ENCODE assay signal across 8 cellular contexts in the genomic region with DNA sequence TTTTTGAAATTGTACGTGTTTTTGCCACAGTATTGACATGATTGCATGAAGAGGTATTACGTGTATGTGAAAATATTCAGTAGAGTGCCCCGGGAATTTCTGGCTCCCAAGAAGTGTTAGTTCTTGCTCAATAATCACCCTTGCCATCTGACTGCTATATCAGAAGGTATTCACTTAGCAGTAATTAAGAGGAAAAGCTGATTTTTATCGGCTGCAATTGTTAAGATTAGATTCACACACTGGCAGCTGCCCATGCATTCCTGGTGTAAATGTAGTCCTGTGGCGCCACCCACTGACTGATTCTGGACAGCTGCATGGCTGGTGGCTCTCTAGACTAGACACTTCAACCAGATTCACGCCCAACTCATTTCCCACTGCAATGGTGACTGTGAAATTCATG.
DNase-seq lines count a peak whose midpoint lies in the region; ATAC-seq and TF ChIP-seq lines count a peak whose summit lies in the region.

No MANE protein-coding gene starts in this region.

- WGBS in body of pancreas, 2 donors: 7 to 10% methylated on average over 6 of the region's 6 CpGs

- H3K27me3 ChIP-seq in body of pancreas: no peaks in the 10 kb centered on the region

- no peak overlapping the region for H3K4me3 Mint-ChIP-seq in activated CD8-positive, alpha-beta T cell treated with anti-CD3 and anti-CD28 coated beads for 36 hours
- no peak overlapping the region for H3K4me3 Mint-ChIP-seq in activated CD8-positive, alpha-beta T cell treated with anti-CD3 and anti-CD28 coated beads, Interleukin-2, amount 10 ng/mL, durations not matched to agents 7 days and 5 days

- peak; percentile 42 for DNase-seq in activated CD8-positive, alpha-beta T cell treated with anti-CD3 and anti-CD28 coated beads for 36 hours
- DNase-seq in activated CD8-positive, alpha-beta T cell treated with anti-CD3 and anti-CD28 coated beads, Interleukin-2, amount 10 ng/mL, durations not matched to agents 7 days and 5 days: no peak
- peak; percentile 89 for DNase-seq in NCI-H2171 (lab: John Stamatoyannopoulos, UW)
- peak; percentile 54 to 64 (median 60) for DNase-seq in body of pancreas
- DNase-seq in lung microvascular endothelial cell (ENCODE audit: low read depth in 2 of 2): peak; percentile 1 to 7
- DNase-seq in GOT3 (lab: John Stamatoyannopoulos, UW): no peak

- TF ChIP-seq CTCF in activated CD8-positive, alpha-beta T cell treated with anti-CD3 and anti-CD28 coated beads for 36 hours (IDR thresholded peaks at IDR 0.05): peak; percentile 17
- peak in 5 of 7 experiments; percentile 32 to 49 (median 48) for TF ChIP-seq CTCF in body of pancreas (IDR thresholded peaks at IDR 0.05)

- H3K27ac Mint-ChIP-seq in activated CD8-positive, alpha-beta T cell treated with anti-CD3 and anti-CD28 coated beads for 36 hours: no peak overlapping the region
- H3K27ac Mint-ChIP-seq in activated CD8-positive, alpha-beta T cell treated with anti-CD3 and anti-CD28 coated beads, Interleukin-2, amount 10 ng/mL, durations not matched to agents 7 days and 5 days: no peak overlapping the region

- no peaks in the 10 kb centered on the region for H3K27me3 Mint-ChIP-seq in activated CD8-positive, alpha-beta T cell treated with anti-CD3 and anti-CD28 coated beads for 36 hours
- H3K27me3 Mint-ChIP-seq in activated CD8-positive, alpha-beta T cell treated with anti-CD3 and anti-CD28 coated beads, Interleukin-2, amount 10 ng/mL, durations not matched to agents 7 days and 5 days (ENCODE audit: low read depth): no peaks in the 10 kb centered on the region

- no peak for ATAC-seq in activated CD8-positive, alpha-beta T cell treated with anti-CD3 and anti-CD28 coated beads for 36 hours
- no peak for ATAC-seq in activated CD8-positive, alpha-beta T cell treated with anti-CD3 and anti-CD28 coated beads, Interleukin-2, amount 10 ng/mL, durations not matched to agents 7 days and 5 days
- ATAC-seq in body of pancreas (peak; percentile 73), HG03045 (IDR thresholded peaks at IDR 0.05; ENCODE audit: unreplicated experiment) (no peak), HG02938 (IDR thresholded peaks at IDR 0.05; ENCODE audit: unreplicated experiment) (no peak)

- no peak for TF ChIP-seq POLR2A in body of pancreas (IDR thresholded peaks at IDR 0.05)

- no peaks in the 10 kb centered on the region for H3K4me1 ChIP-seq in body of pancreas

- H3K36me3 ChIP-seq in body of pancreas (replicated peaks in 1 of 2; ENCODE audit: insufficient read depth in 1 of 2, low read depth in 2 of 2): no peaks in the 10 kb centered on the region

- peaks cover 1% of the 10 kb centered on the region for H3K9me3 Mint-ChIP-seq in activated CD8-positive, alpha-beta T cell treated with anti-CD3 and anti-CD28 coated beads for 36 hours
- H3K9me3 Mint-ChIP-seq in activated CD8-positive, alpha-beta T cell treated with anti-CD3 and anti-CD28 coated beads, Interleukin-2, amount 10 ng/mL, durations not matched to agents 7 days and 5 days (ENCODE audit: insufficient read depth): peaks cover 17% of the 10 kb centered on the region

- H3K4me1 Mint-ChIP-seq in activated CD8-positive, alpha-beta T cell treated with anti-CD3 and anti-CD28 coated beads for 36 hours (ENCODE audit: low read depth): no peaks in the 10 kb centered on the region
- H3K4me1 Mint-ChIP-seq in activated CD8-positive, alpha-beta T cell treated with anti-CD3 and anti-CD28 coated beads, Interleukin-2, amount 10 ng/mL, durations not matched to agents 7 days and 5 days (ENCODE audit: low read depth): no peaks in the 10 kb centered on the region

- no peak overlapping the region for H3K27ac ChIP-seq in body of pancreas

- intact Hi-C loops in activated CD8-positive, alpha-beta T cell treated with anti-CD3 and anti-CD28 coated beads for 36 hours (cut with micrococcal nuclease): no loop called here
- intact Hi-C loops in body of pancreas (cut with DNase I): no loop called here

- no peaks in the 10 kb centered on the region for H3K36me3 Mint-ChIP-seq in activated CD8-positive, alpha-beta T cell treated with anti-CD3 and anti-CD28 coated beads for 36 hours (ENCODE audit: low read depth)
- H3K36me3 Mint-ChIP-seq in activated CD8-positive, alpha-beta T cell treated with anti-CD3 and anti-CD28 coated beads, Interleukin-2, amount 10 ng/mL, durations not matched to agents 7 days and 5 days (ENCODE audit: low read depth): no peaks in the 10 kb centered on the region

- CTCF ChIA-PET in activated CD8-positive, alpha-beta T cell treated with anti-CD3 and anti-CD28 coated beads for 36 hours (lab: Charles Lee): no interaction called here
- CTCF ChIA-PET in activated CD8-positive, alpha-beta T cell treated with anti-CD3 and anti-CD28 coated beads, Interleukin-2, amount 10 ng/mL, durations not matched to agents 7 days and 5 days (lab: Charles Lee): no interaction called here

- H3K9me3 ChIP-seq in body of pancreas: no peaks in the 10 kb centered on the region

- POLR2A ChIA-PET in activated CD8-positive, alpha-beta T cell treated with anti-CD3 and anti-CD28 coated beads for 36 hours (lab: Charles Lee): no interaction called here
- POLR2A ChIA-PET in activated CD8-positive, alpha-beta T cell treated with anti-CD3 and anti-CD28 coated beads, Interleukin-2, amount 10 ng/mL, durations not matched to agents 7 days and 5 days (lab: Charles Lee): no interaction called here

- no peak overlapping the region for H3K4me3 ChIP-seq in body of pancreas

Comparison
In these comparisons a context has a peak if more than half of its experiments do, and no peak if none do; other contexts are left out.
1. DNase-seq: peak in activated CD8-positive, alpha-beta T cell treated with anti-CD3 and anti-CD28 coated beads for 36 hours (single experiment), NCI-H2171 (single experiment), body of pancreas (4 of 4) and lung microvascular endothelial cell (2 of 2); none in activated CD8-positive, alpha-beta T cell treated with anti-CD3 and anti-CD28 coated beads, Interleukin-2, amount 10 ng/mL, durations not matched to agents 7 days and 5 days (single experiment) and GOT3 (single experiment).